In genomic region chr1:77976433-77977076, GRCh38 we compare ENCODE assay signal across 1 cellular context.
TF ChIP-seq lines count a peak whose summit lies in the region.

No MANE protein-coding gene starts in this region.

TF ChIP-seq in HepG2, 621 proteins besides CTCF, POLR2A, EP300 and RAD21:
- TF ChIP-seq TOPORS (CRISPR knock-in tag; IDR thresholded peaks at IDR 0.05) (peak; percentile 29; the same call in 1 of the 2 replicates), ZNF709 (CRISPR knock-in tag; IDR thresholded peaks at IDR 0.05) (no peak), ZNF720 (CRISPR knock-in tag; IDR thresholded peaks at IDR 0.05) (no peak), RBM22 (optimal IDR thresholded peaks at IDR 0.05; ENCODE audit: low read length) (peak; percentile 47), KAT7 (CRISPR knock-in tag; IDR thresholded peaks at IDR 0.05; ENCODE audit: borderline replicate concordance) (peak; percentile 67; the same call in 1 of the 2 replicates)
